In genomic region chr12:56931474-56931978, GRCh38 we compare ENCODE assay signal across 9 cellular contexts. TPM values are rescaled to one million over a fixed set of nuclear protein-coding genes. Genes with fewer than 3 reads are reported as not detected.
DNase-seq lines count a peak whose midpoint lies in the region; ATAC-seq, FAIRE-seq and TF ChIP-seq lines count a peak whose summit lies in the region.
"Had no signal": no experiment of that assay in that cellular context is flagged by ENCODE, and none has a peak within 500 bp of the region (broad histone marks: within the 10 kb centered on the region; RNA-seq: fewer than 3 reads in every experiment).

No MANE protein-coding gene starts in this region.

- H3K4me3 Mint-ChIP-seq in CD14-positive monocyte: peak overlapping the region; percentile 55 to 71
- no peak overlapping the region for H3K4me3 Mint-ChIP-seq in activated B cell treated with CpG ODN at 0.5 μM for 24 hours
- H3K4me3 Mint-ChIP-seq in natural killer cell: no peak overlapping the region
- H3K4me3 Mint-ChIP-seq: activated naive CD8-positive, alpha-beta T cell had no signal

- no peaks in the 10 kb centered on the region for H3K36me3 Mint-ChIP-seq in CD14-positive monocyte
- H3K36me3 Mint-ChIP-seq in activated B cell treated with CpG ODN at 0.5 μM for 24 hours (ENCODE audit: low read depth): no peaks in the 10 kb centered on the region
- no peaks in the 10 kb centered on the region for H3K36me3 Mint-ChIP-seq in natural killer cell
- H3K36me3 Mint-ChIP-seq: activated naive CD8-positive, alpha-beta T cell had no signal

- no peaks in the 10 kb centered on the region for H3K79me2 ChIP-seq in HepG2 (ENCODE audit: insufficient read depth, low read length)

- no TSS peak for BruUV-seq in HepG2 (replicated peaks; lab: Mats Ljungman, UMichigan)

- no peak overlapping the region for H3K9ac ChIP-seq in HUES6 (ENCODE audit: low read length)
- H3K9ac ChIP-seq in HepG2 (ENCODE audit: insufficient read depth, low read depth, low read length): no peak overlapping the region

- H3K27me3 ChIP-seq in HUES6 (ENCODE audit: control insufficient read depth, insufficient read depth, low read length): no peaks in the 10 kb centered on the region; the same call in 1 of the 2 replicates
- no peaks in the 10 kb centered on the region for H3K27me3 ChIP-seq in HepG2 (ENCODE audit: control insufficient read depth in 1 of 2, insufficient read depth in 2 of 2, low read length in 2 of 2)

- in situ Hi-C loops in HepG2 (cut with HindIII; ENCODE audit: extremely low pct_ligation_motif_present, low pct_unique_long_range_greater_than_20kb): no loop called here

- 0 out of 2 replicates have a peak overlapping the region, but pooled peaks have one; percentile 2 for H3K4me3 ChIP-seq in HUES6 (ENCODE audit: low read depth, low read length)
- H3K4me3 ChIP-seq in HepG2 (replicated peaks in 1 of 3; ENCODE audit: insufficient read depth in 1 of 3, low read depth in 2 of 3, low read length in 3 of 3): peak overlapping the region in 1 of 3 experiments; percentile 36; a peak in 1 of 6 replicates

- WGBS in HepG2 (ENCODE audit: low lambda C conversion rate): 28% methylated on average over 2 of the region's 2 CpGs

- POLR2A ChIA-PET in activated B cell treated with CpG ODN at 0.5 μM for 24 hours (lab: Charles Lee) (interaction anchor here (0.6 kb wide), 1 partner anchor 840 kb away, joined by 4 read pairs; no protein-coding TSS in a partner anchor), HepG2 (lab: Yijun Ruan, JAX) (no interaction called here)

- no peak for TF ChIP-seq EP300 in HepG2 (IDR thresholded peaks at IDR 0.05; ENCODE audit: low read depth in 2 of 2, low read length in 2 of 2)
- no peak for TF ChIP-seq EP300 in HepG2 (CRISPR knock-in tag; IDR thresholded peaks at IDR 0.05; ENCODE audit: borderline replicate concordance)

- H3K27ac ChIP-seq in HUES6 (ENCODE audit: low read depth, low read length) (no peak overlapping the region), HepG2 (ENCODE audit: extremely low read length, insufficient read depth, low read length) (no peak overlapping the region)

- peak overlapping the region; percentile 52 for H3K4me2 ChIP-seq in HepG2 (ENCODE audit: low read depth, low read length)

- peak; percentile 56 for FAIRE-seq in HepG2 (lab: Jason Lieb, UNC)

- H3K27me3 Mint-ChIP-seq in CD14-positive monocyte (ENCODE audit: low read depth in 3 of 3): peaks cover 0 to 3% (median 2%) of the 10 kb centered on the region in 3 donors
- H3K27me3 Mint-ChIP-seq in activated B cell treated with CpG ODN at 0.5 μM for 24 hours: peaks cover 4% of the 10 kb centered on the region
- H3K27me3 Mint-ChIP-seq in natural killer cell (ENCODE audit: low read depth in 2 of 2): peaks cover 9 to 17% of the 10 kb centered on the region in 2 donors
- H3K27me3 Mint-ChIP-seq: activated naive CD8-positive, alpha-beta T cell had no signal

- H3K4me1 Mint-ChIP-seq in CD14-positive monocyte (peaks cover 52% of the 10 kb centered on the region), activated B cell treated with CpG ODN at 0.5 μM for 24 hours (peaks cover 4% of the 10 kb centered on the region), natural killer cell (peaks cover 6% of the 10 kb centered on the region in 2 donors)

- H3K36me3 ChIP-seq in HUES6 (ENCODE audit: control insufficient read depth, insufficient read depth, low read length): no peaks in the 10 kb centered on the region
- H3K36me3 ChIP-seq in HepG2 (replicated peaks in 1 of 2; ENCODE audit: control insufficient read depth in 1 of 2, insufficient read depth in 2 of 2, low read length in 2 of 2): no peaks in the 10 kb centered on the region

- TF ChIP-seq CTCF in CD14-positive monocyte (IDR thresholded peaks at IDR 0.05) (no peak), activated B cell treated with CpG ODN at 0.5 μM for 24 hours (IDR thresholded peaks at IDR 0.05) (no peak), HepG2 (CRISPR knock-in tag; IDR thresholded peaks at IDR 0.05) (no peak), natural killer cell (IDR thresholded peaks at IDR 0.05) (no peak)

- DNase-seq in CD14-positive monocyte (ENCODE audit: low spot score): no peak
- no peak for DNase-seq in activated B cell treated with CpG ODN at 0.5 μM for 24 hours
- peak; percentile 27 for DNase-seq in HepG2 (ENCODE audit: low spot score)
- DNase-seq in activated gamma-delta T cell treated with Interleukin-2 at 50 U/mL for 16 hours: no peak
- no peak for DNase-seq in natural killer cell
- no peak for DNase-seq in GM19238 (ENCODE audit: insufficient read length, low spot score)

- TF ChIP-seq POLR2A in HepG2 (IDR thresholded peaks at IDR 0.05; ENCODE audit: insufficient read depth in 1 of 2, low read depth in 2 of 2, low read length in 2 of 2): no peak

- H3K9me3 ChIP-seq in HUES6 (ENCODE audit: control insufficient read depth, insufficient read depth, low read depth, low read length): no peaks in the 10 kb centered on the region
- H3K9me3 ChIP-seq in HepG2 (ENCODE audit: low read length): no peaks in the 10 kb centered on the region

- intact Hi-C loops in CD14-positive monocyte (cut with micrococcal nuclease) (loop anchor here (2.0 to 5.0 kb wide), 2 partner anchors 527 to 531 kb away; partner anchors contain the start of gene GLI1 (in 1 of the 2)), activated B cell treated with CpG ODN at 0.5 μM for 24 hours (cut with micrococcal nuclease) (no loop called here), HepG2 (cut with micrococcal nuclease; ENCODE audit: unreplicated experiment) (no loop called here), natural killer cell (cut with micrococcal nuclease) (no loop called here)

- peak; percentile 64 for ATAC-seq in activated B cell treated with CpG ODN at 0.5 μM for 24 hours (ENCODE audit: low read depth)
- ATAC-seq in HepG2: peak; percentile 60; the same call in 2 of the 3 replicates
- no peak for ATAC-seq in GM18868 (IDR thresholded peaks at IDR 0.05; ENCODE audit: unreplicated experiment)
- no peak for ATAC-seq in natural killer cell

- H4K20me1 ChIP-seq in HepG2 (ENCODE audit: insufficient read depth, low read length): no peaks in the 10 kb centered on the region

- peaks cover 22% of the 10 kb centered on the region for H3K4me1 ChIP-seq in HUES6 (ENCODE audit: control insufficient read depth, insufficient read depth, low read length)
- peaks cover 32% of the 10 kb centered on the region for H3K4me1 ChIP-seq in HepG2 (ENCODE audit: insufficient read depth, low read length)

- H2AFZ ChIP-seq in HepG2 (ENCODE audit: low read length): no peak overlapping the region

- CTCF ChIA-PET in activated B cell treated with CpG ODN at 0.5 μM for 24 hours (lab: Charles Lee): no interaction called here
- CTCF ChIA-PET in HepG2 (lab: Yijun Ruan, JAX; ENCODE audit: low intra/inter-chr PET ratio, low total read pairs): no interaction called here

- H3K9me3 Mint-ChIP-seq in CD14-positive monocyte: no peaks in the 10 kb centered on the region
- H3K9me3 Mint-ChIP-seq in activated B cell treated with CpG ODN at 0.5 μM for 24 hours: no peaks in the 10 kb centered on the region
- no peaks in the 10 kb centered on the region for H3K9me3 Mint-ChIP-seq in natural killer cell

- no peak for TF ChIP-seq RAD21 in HepG2 (CRISPR knock-in tag; IDR thresholded peaks at IDR 0.05)

- peak overlapping the region; percentile 80 to 93 (median 89) for H3K27ac Mint-ChIP-seq in CD14-positive monocyte
- H3K27ac Mint-ChIP-seq in activated B cell treated with CpG ODN at 0.5 μM for 24 hours: no peak overlapping the region
- no peak overlapping the region for H3K27ac Mint-ChIP-seq in natural killer cell
- H3K27ac Mint-ChIP-seq: activated naive CD8-positive, alpha-beta T cell had no signal

RNA-seq across cellular contexts. Expression of gene SDR9C7, which starts 2.7 kb away (rescaled TPM):
- polyA plus RNA-seq in CD14-positive monocyte: not detected
- not detected in 2 replicates for total RNA-seq in activated B cell treated with CpG ODN at 0.5 μM for 24 hours
- total RNA-seq in HepG2 (2016; rRNA removed; fragmentation: Illumina TruSeq; extraction: Trizol): not detected in 2 replicates
- not detected in 2 replicates for total RNA-seq in HepG2 (2016; cell fraction: cytosol; rRNA removed; fragmentation: Illumina TruSeq; extraction: Trizol; ENCODE audit: low read depth)
- total RNA-seq in HepG2 (2016; cell fraction: insoluble cytoplasmic fraction; rRNA removed; fragmentation: Illumina TruSeq; extraction: Trizol): not detected in 2 replicates
- not detected in 2 replicates for total RNA-seq in HepG2 (2016; cell fraction: membrane; rRNA removed; fragmentation: Illumina TruSeq; extraction: Trizol)
- total RNA-seq in HepG2 (2016; cell fraction: nucleus; rRNA removed; fragmentation: Illumina TruSeq; extraction: Trizol): not detected in 2 replicates
- polyA plus RNA-seq in HepG2 (2011; rRNA removed): 0.04 TPM in 1 of 2 replicates, not detected in the other
- not detected in 2 replicates for polyA plus RNA-seq in HepG2 (2011; cell fraction: cytosol; rRNA removed)
- 0.08 TPM in 1 of 2 replicates, not detected in the other for polyA plus RNA-seq in HepG2 (2011; cell fraction: nucleus; rRNA removed)
- not detected in 2 replicates for polyA plus RNA-seq in HepG2 (2012)
- polyA plus RNA-seq in HepG2 (2016; cell fraction: cytosol; fragmentation: Illumina TruSeq; extraction: Trizol; ENCODE audit: low read depth): not detected in 2 replicates
- polyA plus RNA-seq in HepG2 (2016; cell fraction: insoluble cytoplasmic fraction; fragmentation: Illumina TruSeq; extraction: Trizol; ENCODE audit: low read depth): not detected in 2 replicates
- not detected in 2 replicates for polyA plus RNA-seq in HepG2 (2016; cell fraction: membrane; fragmentation: Illumina TruSeq; extraction: Trizol; ENCODE audit: low read depth)
- not detected in 2 replicates for polyA plus RNA-seq in HepG2 (2016; cell fraction: nucleus; fragmentation: Illumina TruSeq; extraction: Trizol; ENCODE audit: insufficient read depth, low read depth)
- not detected in 2 replicates for polyA minus RNA-seq in HepG2 (2011; rRNA and poly(A)+ RNA removed; ENCODE audit: low replicate concordance)
- not detected in 2 replicates for polyA minus RNA-seq in HepG2 (2011; cell fraction: cytosol; rRNA and poly(A)+ RNA removed)
- not detected in 2 replicates for polyA minus RNA-seq in HepG2 (2011; cell fraction: nucleus; rRNA and poly(A)+ RNA removed)
- total RNA-seq in natural killer cell: under 1 TPM in 1 of 3 donors, not detected in 2; 0.20 TPM

RNA-seq across cellular contexts. Expression of gene RDH16, which starts 25.9 kb away (rescaled TPM):
- polyA plus RNA-seq in CD14-positive monocyte: not detected
- total RNA-seq in activated B cell treated with CpG ODN at 0.5 μM for 24 hours: 0.47 and 0.76 TPM in 2 replicates
- total RNA-seq in HepG2 (2016; rRNA removed; fragmentation: Illumina TruSeq; extraction: Trizol): 0.07 and 0.13 TPM in 2 replicates
- not detected in 2 replicates for total RNA-seq in HepG2 (2016; cell fraction: cytosol; rRNA removed; fragmentation: Illumina TruSeq; extraction: Trizol; ENCODE audit: low read depth)
- total RNA-seq in HepG2 (2016; cell fraction: insoluble cytoplasmic fraction; rRNA removed; fragmentation: Illumina TruSeq; extraction: Trizol): 0.09 and 0.22 TPM in 2 replicates
- total RNA-seq in HepG2 (2016; cell fraction: membrane; rRNA removed; fragmentation: Illumina TruSeq; extraction: Trizol): 0.07 and 0.09 TPM in 2 replicates
- 0.34 TPM in 1 of 2 replicates, not detected in the other for total RNA-seq in HepG2 (2016; cell fraction: nucleus; rRNA removed; fragmentation: Illumina TruSeq; extraction: Trizol)
- polyA plus RNA-seq in HepG2 (2011; rRNA removed): 0.05 TPM in 2 replicates
- polyA plus RNA-seq in HepG2 (2011; cell fraction: cytosol; rRNA removed): 0.04 and 0.05 TPM in 2 replicates
- 0.23 and 0.26 TPM in 2 replicates for polyA plus RNA-seq in HepG2 (2011; cell fraction: nucleus; rRNA removed)
- polyA plus RNA-seq in HepG2 (2012): 0.09 and 0.50 TPM in 2 replicates
- 0.09 TPM in 1 of 2 replicates, not detected in the other for polyA plus RNA-seq in HepG2 (2016; cell fraction: cytosol; fragmentation: Illumina TruSeq; extraction: Trizol; ENCODE audit: low read depth)
- polyA plus RNA-seq in HepG2 (2016; cell fraction: insoluble cytoplasmic fraction; fragmentation: Illumina TruSeq; extraction: Trizol; ENCODE audit: low read depth): 0.19 TPM in 1 of 2 replicates, not detected in the other
- polyA plus RNA-seq in HepG2 (2016; cell fraction: membrane; fragmentation: Illumina TruSeq; extraction: Trizol; ENCODE audit: low read depth): 0.08 and 0.13 TPM in 2 replicates
- 0.25 and 0.44 TPM in 2 replicates for polyA plus RNA-seq in HepG2 (2016; cell fraction: nucleus; fragmentation: Illumina TruSeq; extraction: Trizol; ENCODE audit: insufficient read depth, low read depth)
- polyA minus RNA-seq in HepG2 (2011; rRNA and poly(A)+ RNA removed; ENCODE audit: low replicate concordance): 0.18 TPM in 1 of 2 replicates, not detected in the other
- polyA minus RNA-seq in HepG2 (2011; cell fraction: cytosol; rRNA and poly(A)+ RNA removed): not detected in 2 replicates
- 0.13 and 0.37 TPM in 2 replicates for polyA minus RNA-seq in HepG2 (2011; cell fraction: nucleus; rRNA and poly(A)+ RNA removed)
- 1 to 10 TPM; 1.3 to 2.3 (median 1.6) TPM for total RNA-seq in natural killer cell

Comparison
In these comparisons a context has a peak if more than half of its experiments do, and no peak if none do; other contexts are left out.
1. H3K27ac Mint-ChIP-seq: peak in CD14-positive monocyte (7 of 7); none in activated B cell treated with CpG ODN at 0.5 μM for 24 hours (single experiment) and natural killer cell (0 of 2).
2. H3K4me3 Mint-ChIP-seq: peak in CD14-positive monocyte (2 of 2); none in activated B cell treated with CpG ODN at 0.5 μM for 24 hours (single experiment) and natural killer cell (single experiment).
3. ATAC-seq: peak in activated B cell treated with CpG ODN at 0.5 μM for 24 hours (single experiment) and HepG2 (single experiment); none in GM18868 (single experiment) and natural killer cell (0 of 3).
4. intact Hi-C loops: an anchor here in CD14-positive monocyte (2.0 to 5.0 kb wide); none called in activated B cell treated with CpG ODN at 0.5 μM for 24 hours, HepG2 and natural killer cell.